32 cellular contexts compared by ENCODE assay signal in genomic region chr15:98163319-98164030, GRCh38.
"Had no signal": no experiment of that assay in that cellular context is flagged by ENCODE, and none has a peak within 500 bp of the region (broad histone marks: within the 10 kb centered on the region; RNA-seq: fewer than 3 reads in every experiment).

No MANE protein-coding gene starts in this region.

- H3K4me3 ChIP-seq: adrenal gland, body of pancreas, cardiac muscle cell, gastroesophageal sphincter, heart right ventricle, left lung, lower lobe of right lung, neural progenitor cell, stomach, thyroid gland, upper lobe of left lung, vagina had no signal

- H3K4me1 Mint-ChIP-seq: neural progenitor cell had no signal

- H3K36me3 ChIP-seq: adrenal gland, cardiac muscle cell, gastroesophageal sphincter, heart right ventricle, left lung, lower lobe of right lung, neural progenitor cell, stomach, thyroid gland, upper lobe of left lung, vagina had no signal

- H3K27me3 ChIP-seq: body of pancreas, cardiac muscle cell, neural progenitor cell, thyroid gland, upper lobe of left lung, vagina had no signal

- H3K9me3 Mint-ChIP-seq: activated naive CD4-positive, alpha-beta T cell treated with anti-CD3 and anti-CD28 coated beads for 36 hours; activated naive CD8-positive, alpha-beta T cell treated with anti-CD3 and anti-CD28 coated beads for 36 hours; activated T-helper 1 cell treated with anti-CD3 and anti-CD28 coated beads, Interleukin-12 subunit alpha, Interleukin-12 subunit beta, Interleukin-2, Interleukin-4 antibody, amounts not matched to agents 30 ng/mL and 10 ng/mL and 1 ng/mL, durations not matched to agents 14 hours and 24 hours and 36 hours; natural killer cell; neural progenitor cell; stimulated activated naive B cell treated with anti-CD40 and anti-IgM and Interleukin-4, amounts not matched to agents 10 μg/mL and 1 μg/mL and 100 μg/mL, for 72 hours; T-helper 2 cell treated with Interferon-gamma antibody and Interleukin-4, amounts not matched to agents 5 μg/mL and 100 μg/mL, for 36 hours had no signal

- H3K36me3 Mint-ChIP-seq: activated naive CD8-positive, alpha-beta T cell treated with anti-CD3 and anti-CD28 coated beads for 36 hours; natural killer cell; neural progenitor cell; stimulated activated naive B cell treated with anti-CD40 and anti-IgM and Interleukin-4, amounts not matched to agents 10 μg/mL and 1 μg/mL and 100 μg/mL, for 72 hours had no signal

- ATAC-seq: activated CD4-positive, CD25-positive, alpha-beta regulatory T cell treated with anti-CD3 and anti-CD28 coated beads, Interleukin-2, amount 50 U/mL, for 24 hours; body of pancreas; effector memory CD8-positive, alpha-beta T cell; gastroesophageal sphincter; heart right ventricle; left lung; lower lobe of right lung; natural killer cell; right cardiac atrium; stimulated activated naive B cell treated with anti-CD40 and anti-IgM and Interleukin-4, amounts not matched to agents 10 μg/mL and 1 μg/mL and 100 μg/mL, for 72 hours had no signal

- H3K27ac ChIP-seq: adrenal gland, body of pancreas, cardiac muscle cell, gastroesophageal sphincter, heart right ventricle, left lung, lower lobe of right lung, neural progenitor cell, stomach, thyroid gland, upper lobe of left lung, vagina, VCaP had no signal

- H3K4me3 Mint-ChIP-seq: activated naive CD4-positive, alpha-beta T cell treated with anti-CD3 and anti-CD28 coated beads for 36 hours; activated naive CD8-positive, alpha-beta T cell treated with anti-CD3 and anti-CD28 coated beads for 36 hours; activated T-helper 1 cell treated with anti-CD3 and anti-CD28 coated beads, Interleukin-12 subunit alpha, Interleukin-12 subunit beta, Interleukin-2, Interleukin-4 antibody, amounts not matched to agents 30 ng/mL and 10 ng/mL and 1 ng/mL, durations not matched to agents 14 hours and 24 hours and 36 hours; effector memory CD8-positive, alpha-beta T cell; natural killer cell; neural progenitor cell; stimulated activated naive B cell treated with anti-CD40 and anti-IgM and Interleukin-4, amounts not matched to agents 10 μg/mL and 1 μg/mL and 100 μg/mL, for 72 hours; T-helper 2 cell treated with Interferon-gamma antibody and Interleukin-4, amounts not matched to agents 5 μg/mL and 100 μg/mL, for 36 hours had no signal

- H3K4me1 ChIP-seq: adrenal gland, body of pancreas, gastroesophageal sphincter, heart right ventricle, lower lobe of right lung, neural progenitor cell, stomach, thyroid gland, upper lobe of left lung, vagina had no signal

- H3K9me3 ChIP-seq: adrenal gland, body of pancreas, gastroesophageal sphincter, heart right ventricle, left lung, lower lobe of right lung, stomach, thyroid gland, upper lobe of left lung, vagina had no signal

- DNase-seq: activated CD4-positive, alpha-beta T cell treated with anti-CD3 and anti-CD28 coated beads for 48 hours; activated CD4-positive, alpha-beta T cell treated with anti-CD3 and anti-CD28 coated beads, Interleukin-2, amount 50 U/mL, for 48 hours; activated CD8-positive, alpha-beta memory T cell treated with anti-CD3 and anti-CD28 coated beads for 24 hours; activated effector memory CD4-positive, alpha-beta T cell treated with anti-CD3 and anti-CD28 coated beads, Interleukin-2, amount 50 U/mL, for 16 hours; activated naive CD4-positive, alpha-beta T cell treated with anti-CD3 and anti-CD28 coated beads for 36 hours; activated naive CD8-positive, alpha-beta T cell treated with anti-CD3 and anti-CD28 coated beads for 36 hours; adrenal gland; aorta; body of pancreas; cortex of kidney; effector memory CD8-positive, alpha-beta T cell; erythroblast; heart right ventricle; lower lobe of right lung; mesenchymal stem cell; natural killer cell; right cardiac atrium; stimulated activated CD4-positive, alpha-beta T cell treated with anti-CD3 and anti-CD28 coated beads, Interleukin-15, amount 100 ng/mL, for 24 hours; stimulated activated CD4-positive, alpha-beta T cell treated with anti-CD3 and anti-CD28 coated beads, Interleukin-2, amount 100 ng/mL, for 24 hours; stimulated activated naive B cell treated with anti-CD40 and anti-IgM and Interleukin-4, amounts not matched to agents 10 μg/mL and 1 μg/mL and 100 μg/mL, for 72 hours; stomach; thyroid gland had no signal
